Comparison of ENCODE assay signal across 16 cellular contexts in genomic region chr12:78531831-78532230, GRCh38.
DNase-seq lines count a peak whose midpoint lies in the region; ATAC-seq and TF ChIP-seq lines count a peak whose summit lies in the region.
"Had no signal": no experiment of that assay in that cellular context is flagged by ENCODE, and none has a peak within 500 bp of the region (broad histone marks: within the 10 kb centered on the region; RNA-seq: fewer than 3 reads in every experiment).

No MANE protein-coding gene starts in this region.

- H3K18ac ChIP-seq in neuronal stem cell (ENCODE audit: low read length), result no peak overlapping the region

- H3K4me2 ChIP-seq in BLaER1, result 0 out of 2 replicates have a peak overlapping the region, but pooled peaks have one; percentile 53
- H3K4me2 ChIP-seq in GM23338, result 0 out of 2 replicates have a peak overlapping the region, but pooled peaks have one; percentile 18
- H3K4me2 ChIP-seq in neuronal stem cell (ENCODE audit: insufficient read depth, low read length, poor library complexity, severe bottlenecking), result no peak overlapping the region
- H3K4me2 ChIP-seq: A549 had no signal

- no peak overlapping the region for H3K9ac ChIP-seq in BLaER1
- H3K9ac ChIP-seq in neuronal stem cell (ENCODE audit: low read depth, low read length, poor library complexity), result no peak overlapping the region

- no peak overlapping the region for H2BK12ac ChIP-seq in neuronal stem cell (ENCODE audit: low read length)

- H3K14ac ChIP-seq in neuronal stem cell (ENCODE audit: low read length), result no peak overlapping the region

- no peak overlapping the region for H3K27ac Mint-ChIP-seq in GM23338
- H3K27ac Mint-ChIP-seq: B cell; CD4-positive, alpha-beta T cell; CD8-positive, alpha-beta T cell had no signal

- no peaks in the 10 kb centered on the region for H3F3A ChIP-seq in GM23338 (replicated peaks; ENCODE audit: low read depth)

- DNase-seq in GM23338 (ENCODE audit: low spot score) (no peak), neuronal stem cell (ENCODE audit: low spot score) (no peak), vagina (ENCODE audit: extremely low spot score in 2 of 2) (no peak)
- DNase-seq: AML-193; Caco-2; Calu3; CD4-positive, alpha-beta T cell; CD8-positive, alpha-beta T cell; DMS79 treated with DMSO at 0.1 percent for 48 hours; GF-D8 had no signal

- no peak for TF ChIP-seq POLR2A in vagina (IDR thresholded peaks at IDR 0.05)

- no peak overlapping the region for H2BK120ac ChIP-seq in neuronal stem cell (ENCODE audit: low read depth, low read length)

- H3K27ac ChIP-seq in BLaER1 (no peak overlapping the region), GM23338 (ENCODE audit: low read depth) (no peak overlapping the region), neuronal stem cell (replicated peaks; ENCODE audit: low read length) (peak overlapping the region; percentile 18), vagina (no peak overlapping the region)
- H3K27ac ChIP-seq: 22Rv1, A549, C4-2B had no signal

- peaks cover 38% of the 10 kb centered on the region for H3K4me1 Mint-ChIP-seq in GM23338
- H3K4me1 Mint-ChIP-seq: B cell had no signal

- H3K9me2 ChIP-seq in GM23338 (ENCODE audit: insufficient read depth), result no peaks in the 10 kb centered on the region

- H4K8ac ChIP-seq in neuronal stem cell (ENCODE audit: low read depth, low read length), result no peak overlapping the region

- no peaks in the 10 kb centered on the region for H3K9me3 ChIP-seq in BLaER1
- H3K9me3 ChIP-seq in neuronal stem cell (replicated peaks in 1 of 2; ENCODE audit: control insufficient read depth in 2 of 2, insufficient read depth in 1 of 2, low read depth in 1 of 2, low read length in 2 of 2), result no peaks in the 10 kb centered on the region
- H3K9me3 ChIP-seq in vagina, result no peaks in the 10 kb centered on the region
- H3K9me3 ChIP-seq: A549, Caco-2 had no signal

- H3K36me3 ChIP-seq in BLaER1, result no peaks in the 10 kb centered on the region
- no peaks in the 10 kb centered on the region for H3K36me3 ChIP-seq in GM23338 (ENCODE audit: insufficient read depth)
- H3K36me3 ChIP-seq in neuronal stem cell (replicated peaks in 1 of 2; ENCODE audit: control insufficient read depth in 2 of 2, insufficient read depth in 2 of 2, low read length in 2 of 2), result no peaks in the 10 kb centered on the region
- no peaks in the 10 kb centered on the region for H3K36me3 ChIP-seq in vagina

- no peak overlapping the region for H4K91ac ChIP-seq in neuronal stem cell (ENCODE audit: low read depth, low read length, poor library complexity)

- H3K79me1 ChIP-seq in neuronal stem cell (ENCODE audit: low read depth, low read length), result no peaks in the 10 kb centered on the region

- H3K4ac ChIP-seq in neuronal stem cell (ENCODE audit: low read length), result no peak overlapping the region

- ATAC-seq in GM23338 (no peak), HG03432 (IDR thresholded peaks at IDR 0.05; ENCODE audit: unreplicated experiment) (no peak)
- ATAC-seq: A549; CD8-positive, alpha-beta T cell had no signal

- no peak overlapping the region for H3K23ac ChIP-seq in neuronal stem cell (ENCODE audit: low read depth, low read length, poor library complexity)

- no peaks in the 10 kb centered on the region for H4K20me1 ChIP-seq in BLaER1
- H4K20me1 ChIP-seq in GM23338 (replicated peaks; ENCODE audit: insufficient read depth), result no peaks in the 10 kb centered on the region

- no peak overlapping the region for H2BK15ac ChIP-seq in neuronal stem cell (ENCODE audit: low read length)

- H3K4me3 Mint-ChIP-seq in GM23338, result no peak overlapping the region
- H3K4me3 Mint-ChIP-seq: B cell; CD4-positive, alpha-beta T cell; CD8-positive, alpha-beta T cell had no signal

- no peaks in the 10 kb centered on the region for H3K27me3 Mint-ChIP-seq in GM23338 (ENCODE audit: insufficient read depth, low read depth, poor library complexity)
- H3K27me3 Mint-ChIP-seq: B cell; CD4-positive, alpha-beta T cell had no signal

- TF ChIP-seq CTCF in GM23338 (conservative IDR thresholded peaks at IDR 0.05; ENCODE audit: low read depth in 2 of 2) (no peak), vagina (IDR thresholded peaks at IDR 0.05) (no peak)

- no CpG with 5 or more reads among the region's 2 CpGs for WGBS in neuronal stem cell (ENCODE audit: extremely low coverage in 2 of 2, insufficient read length in 2 of 2, insufficient replicate concordance in 1 of 2), 2 donors

- no peak overlapping the region for H2AK5ac ChIP-seq in neuronal stem cell (ENCODE audit: low read depth, low read length)

- intact Hi-C loops in vagina (cut with DNase I), result no loop called here

- H3K4me3 ChIP-seq in BLaER1, result no peak overlapping the region
- no peak overlapping the region for H3K4me3 ChIP-seq in GM23338
- H3K4me3 ChIP-seq in neuronal stem cell (ENCODE audit: low read length in 2 of 2), result no peak overlapping the region
- no peak overlapping the region for H3K4me3 ChIP-seq in vagina
- H3K4me3 ChIP-seq: A549 had no signal

- no peaks in the 10 kb centered on the region for H3K9me3 Mint-ChIP-seq in GM23338

- no peaks in the 10 kb centered on the region for H3K36me3 Mint-ChIP-seq in GM23338 (ENCODE audit: low read depth)
- H3K36me3 Mint-ChIP-seq: CD8-positive, alpha-beta T cell had no signal

- H3K79me2 ChIP-seq in GM23338 (replicated peaks; ENCODE audit: insufficient read depth), result no peaks in the 10 kb centered on the region

- peaks cover 23% of the 10 kb centered on the region for H3K4me1 ChIP-seq in BLaER1
- peaks cover 30% of the 10 kb centered on the region for H3K4me1 ChIP-seq in GM23338 (ENCODE audit: insufficient read depth)
- H3K4me1 ChIP-seq in neuronal stem cell (ENCODE audit: control insufficient read depth in 2 of 2, insufficient read depth in 1 of 2, low read depth in 1 of 2, low read length in 2 of 2), result peaks cover 14 to 38% of the 10 kb centered on the region in 2 donors
- no peaks in the 10 kb centered on the region for H3K4me1 ChIP-seq in vagina
- H3K4me1 ChIP-seq: Caco-2 had no signal

- no peak overlapping the region for H2AFZ ChIP-seq in GM23338
- H2AFZ ChIP-seq in neuronal stem cell (ENCODE audit: low read length), result peak overlapping the region; percentile 56

- H3K27me3 ChIP-seq in BLaER1 (no peaks in the 10 kb centered on the region), GM23338 (ENCODE audit: insufficient read depth) (no peaks in the 10 kb centered on the region), neuronal stem cell (ENCODE audit: control insufficient read depth in 3 of 3, insufficient read depth in 3 of 3, low read depth in 1 of 3, low read length in 3 of 3) (no peaks in the 10 kb centered on the region), vagina (no peaks in the 10 kb centered on the region)

- H2BK5ac ChIP-seq in neuronal stem cell (ENCODE audit: low read length), result no peak overlapping the region

TF ChIP-seq in GM23338, 12 proteins besides CTCF, POLR2A, EP300 and RAD21 (continues in another document):
- TF ChIP-seq EZH2phosphoT487 (IDR thresholded peaks at IDR 0.05; ENCODE audit: unreplicated experiment), result no peak
